15 cellular contexts compared by ENCODE assay signal in genomic region chr17:18156171-18156975, GRCh38. TPM values are rescaled to one million over a fixed set of nuclear protein-coding genes. Genes with fewer than 3 reads are reported as not detected.
DNase-seq lines count a peak whose midpoint lies in the region; ATAC-seq, FAIRE-seq and TF ChIP-seq lines count a peak whose summit lies in the region.
"Had no signal": no experiment of that assay in that cellular context is flagged by ENCODE, and none has a peak within 500 bp of the region (broad histone marks: within the 10 kb centered on the region; RNA-seq: fewer than 3 reads in every experiment).

No MANE protein-coding gene starts in this region.

- H3K9me3 Mint-ChIP-seq in CD8-positive, alpha-beta memory T cell, result no peaks in the 10 kb centered on the region
- no peaks in the 10 kb centered on the region for H3K9me3 Mint-ChIP-seq in HFFc6
- H3K9me3 Mint-ChIP-seq: activated T-helper 1 cell treated with anti-CD3 and anti-CD28 coated beads, Interleukin-12 subunit alpha, Interleukin-12 subunit beta, Interleukin-2, Interleukin-4 antibody, amounts not matched to agents 30 ng/mL and 10 ng/mL and 1 ng/mL, durations not matched to agents 14 hours and 24 hours and 36 hours; T-helper 1 cell treated with Interleukin-12 subunit alpha and Interleukin-12 subunit beta and Interleukin-4 antibody, amounts not matched to agents 30 μg/mL and 1 μg/mL, for 36 hours had no signal

- H3K9me1 ChIP-seq in K562 (ENCODE audit: control insufficient read depth, insufficient read depth, low read length), result no peaks in the 10 kb centered on the region

- peaks cover 0 to 1% of the 10 kb centered on the region in 2 donors for H3K27me3 Mint-ChIP-seq in CD8-positive, alpha-beta memory T cell
- peaks cover 2% of the 10 kb centered on the region; the same call in 1 of the 2 replicates for H3K27me3 Mint-ChIP-seq in HFFc6 (ENCODE audit: insufficient read depth)

- H3K36me3 ChIP-seq in CD8-positive, alpha-beta memory T cell (ENCODE audit: insufficient read depth, low read length), result no peaks in the 10 kb centered on the region
- H3K36me3 ChIP-seq in K562 (ENCODE audit: control insufficient read depth, insufficient read depth, low read length) (no peaks in the 10 kb centered on the region), neuronal stem cell (replicated peaks in 1 of 2; ENCODE audit: control insufficient read depth in 2 of 2, insufficient read depth in 2 of 2, low read length in 2 of 2) (no peaks in the 10 kb centered on the region), stomach (no peaks in the 10 kb centered on the region)
- H3K36me3 ChIP-seq: right lobe of liver had no signal

- no TSS peak for BruUV-seq in K562 (replicated peaks; lab: Mats Ljungman, UMichigan)

- peaks cover 5 to 40% (median 19%) of the 10 kb centered on the region in 3 donors for H3K4me1 Mint-ChIP-seq in CD8-positive, alpha-beta memory T cell
- peaks cover 31% of the 10 kb centered on the region for H3K4me1 Mint-ChIP-seq in HFFc6 (ENCODE audit: low read depth)

- 0 out of 2 replicates have a peak overlapping the region, but pooled peaks have one; percentile 31 for H2AFZ ChIP-seq in K562 (ENCODE audit: low read depth, low read length)
- H2AFZ ChIP-seq in neuronal stem cell (ENCODE audit: low read length), result no peak overlapping the region
- H2AFZ ChIP-seq: PC-9 had no signal

- H3K27ac ChIP-seq in CD8-positive, alpha-beta memory T cell (ENCODE audit: low read depth, low read length), result no peak overlapping the region
- H3K27ac ChIP-seq in K562 (ENCODE audit: extremely low read depth, low read depth, low read length), result no peak overlapping the region
- no peak overlapping the region for H3K27ac ChIP-seq in neuronal stem cell (replicated peaks; ENCODE audit: low read length)
- peak overlapping the region in 2 of 5 donors; percentile 77 for H3K27ac ChIP-seq in stomach
- H3K27ac ChIP-seq: body of pancreas, PC-9, right lobe of liver had no signal

- H3K9ac ChIP-seq in K562 (ENCODE audit: insufficient read depth in 1 of 2, low read depth in 2 of 2, low read length in 2 of 2) (peak overlapping the region in 1 of 2 experiments; percentile 28; a peak in 1 of 4 replicates), neuronal stem cell (ENCODE audit: low read depth, low read length, poor library complexity) (no peak overlapping the region)

- H2BK12ac ChIP-seq in neuronal stem cell (ENCODE audit: low read length), result peak overlapping the region; percentile 46

- TF ChIP-seq POLR2A in K562 (conservative IDR thresholded peaks at IDR 0.05) (no peak), stomach (IDR thresholded peaks at IDR 0.05) (no peak)

- WGBS in K562 (ENCODE audit: insufficient coverage, low coverage, missing lambda C conversion rate), result 19% methylated on average over 8 of the region's 8 CpGs
- WGBS in neuronal stem cell (ENCODE audit: extremely low coverage in 2 of 2, insufficient read length in 2 of 2, insufficient replicate concordance in 1 of 2), 2 donors, result no CpG with 5 or more reads among the region's 8 CpGs
- 70 to 89% (median 79%) methylated on average over 7 to 8 of the region's 8 CpGs for WGBS in stomach, 5 donors

- H3K4me2 ChIP-seq in K562 (ENCODE audit: insufficient read depth, low read length) (no peak overlapping the region), neuronal stem cell (ENCODE audit: insufficient read depth, low read length, poor library complexity, severe bottlenecking) (no peak overlapping the region)
- H3K4me2 ChIP-seq: PC-9 had no signal

- peaks cover 7% of the 10 kb centered on the region for H3K4me1 ChIP-seq in CD8-positive, alpha-beta memory T cell (ENCODE audit: insufficient read depth, low read length)
- H3K4me1 ChIP-seq in K562 (replicated peaks in 1 of 2; ENCODE audit: control insufficient read depth in 2 of 2, insufficient read depth in 2 of 2, low read length in 2 of 2) (peaks cover 24 to 46% of the 10 kb centered on the region in 2 experiments; a peak in 4 of 5 replicates), neuronal stem cell (ENCODE audit: control insufficient read depth in 2 of 2, insufficient read depth in 1 of 2, low read depth in 1 of 2, low read length in 2 of 2) (peaks cover 9 to 16% of the 10 kb centered on the region in 2 donors), stomach (peaks cover 19 to 40% (median 33%) of the 10 kb centered on the region in 4 donors)

- H2BK120ac ChIP-seq in neuronal stem cell (ENCODE audit: low read depth, low read length), result no peak overlapping the region

- CTCF ChIA-PET in CD8-positive, alpha-beta memory T cell (lab: Charles Lee), result interaction anchor here (1.2 kb wide), 1 partner anchor 12 kb away, joined by 3 read pairs; no protein-coding TSS in a partner anchor
- CTCF ChIA-PET in K562 (lab: Yijun Ruan, JAX; ENCODE audit: low intra/inter-chr PET ratio), result no interaction called here

- peak overlapping the region; percentile 82 for H2BK15ac ChIP-seq in neuronal stem cell (ENCODE audit: low read length)

- no peak overlapping the region for H3K4ac ChIP-seq in neuronal stem cell (ENCODE audit: low read length)

- intact Hi-C loops in K562 (cut with micrococcal nuclease), result no loop called here
- intact Hi-C loops in stomach (cut with DNase I; ENCODE audit: low total_unique reads), result no loop called here

- H3K14ac ChIP-seq in neuronal stem cell (ENCODE audit: low read length), result no peak overlapping the region

- no peaks in the 10 kb centered on the region; the same call in 1 of the 2 replicates for H4K20me1 ChIP-seq in K562 (replicated peaks; ENCODE audit: control insufficient read depth, insufficient read depth, low read length)

- POLR2A ChIA-PET in CD8-positive, alpha-beta memory T cell (lab: Charles Lee), result no interaction called here
- POLR2A ChIA-PET in K562 (lab: Yijun Ruan, JAX), result no interaction called here

- peak; percentile 24; the same call in 1 of the 2 replicates for TF ChIP-seq CTCF in HFFc6 (IDR thresholded peaks at IDR 0.05)
- no peak for TF ChIP-seq CTCF in K562 (IDR thresholded peaks at IDR 0.05 in 2 of 3, conservative IDR thresholded peaks at IDR 0.05 in 1 of 3; ENCODE audit: insufficient read depth in 2 of 3, low read depth in 1 of 3, low read length in 3 of 3)
- TF ChIP-seq CTCF in D721Med (IDR thresholded peaks at IDR 0.05; ENCODE audit: insufficient read depth, missing control alignments), result no peak
- TF ChIP-seq CTCF in stomach (IDR thresholded peaks at IDR 0.05), result no peak

- DNase-seq in CD8-positive, alpha-beta memory T cell, result no peak
- DNase-seq in HFFc6, result no peak
- peak in 1 of 4 experiments; percentile 29 for DNase-seq in K562 (ENCODE audit: extremely low read depth in 1 of 4, low spot score in 3 of 4)
- no peak for DNase-seq in neuronal stem cell (ENCODE audit: low spot score)
- DNase-seq in D721Med (ENCODE audit: insufficient read length, low spot score), result no peak
- DNase-seq in RKO (ENCODE audit: low spot score), result no peak
- no peak for DNase-seq in stomach
- DNase-seq: activated CD4-positive, alpha-beta T cell treated with anti-CD3 and anti-CD28 coated beads for 48 hours; body of pancreas; Kasumi-1; left cardiac atrium; right lobe of liver had no signal

- H3K18ac ChIP-seq in neuronal stem cell (ENCODE audit: low read length), result peak overlapping the region; percentile 81

- no peak overlapping the region for H3K23ac ChIP-seq in neuronal stem cell (ENCODE audit: low read depth, low read length, poor library complexity)

- H3K36me3 Mint-ChIP-seq in CD8-positive, alpha-beta memory T cell, result no peaks in the 10 kb centered on the region
- no peaks in the 10 kb centered on the region for H3K36me3 Mint-ChIP-seq in HFFc6 (ENCODE audit: low read depth)

- H4K8ac ChIP-seq in neuronal stem cell (ENCODE audit: low read depth, low read length), result peak overlapping the region; percentile 92

- in situ Hi-C loops in K562 (cut with MboI), result no loop called here

- H3K4me3 ChIP-seq in CD8-positive, alpha-beta memory T cell (ENCODE audit: low read length), result no peak overlapping the region
- H3K4me3 ChIP-seq in K562 (no peak overlapping the region), neuronal stem cell (ENCODE audit: low read length in 2 of 2) (no peak overlapping the region), stomach (no peak overlapping the region)
- H3K4me3 ChIP-seq: body of pancreas, PC-9, right lobe of liver had no signal

- FAIRE-seq in K562 (lab: Jason Lieb, UNC) (no peak), D721Med (lab: Jason Lieb, UNC) (no peak)

- peak overlapping the region; percentile 55 for H2BK5ac ChIP-seq in neuronal stem cell (ENCODE audit: low read length)

- peak overlapping the region in 7 of 8 donors; percentile 11 to 78 (median 60) for H3K27ac Mint-ChIP-seq in CD8-positive, alpha-beta memory T cell
- no peak overlapping the region for H3K27ac Mint-ChIP-seq in HFFc6
- H3K27ac Mint-ChIP-seq: activated T-helper 1 cell treated with anti-CD3 and anti-CD28 coated beads, Interleukin-12 subunit alpha, Interleukin-12 subunit beta, Interleukin-2, Interleukin-4 antibody, amounts not matched to agents 30 ng/mL and 10 ng/mL and 1 ng/mL, durations not matched to agents 14 hours and 24 hours and 36 hours; T-helper 1 cell treated with Interleukin-12 subunit alpha and Interleukin-12 subunit beta and Interleukin-4 antibody, amounts not matched to agents 30 μg/mL and 1 μg/mL, for 36 hours had no signal

- no peak for TF ChIP-seq RAD21 in K562 (CRISPR knock-in tag; conservative IDR thresholded peaks at IDR 0.05 in 1 of 2, IDR thresholded peaks at IDR 0.05 in 1 of 2)

- peak overlapping the region in 2 of 7 donors; percentile 17 to 24 for H3K4me3 Mint-ChIP-seq in CD8-positive, alpha-beta memory T cell
- no peak overlapping the region for H3K4me3 Mint-ChIP-seq in HFFc6
- H3K4me3 Mint-ChIP-seq: activated T-helper 1 cell treated with anti-CD3 and anti-CD28 coated beads, Interleukin-12 subunit alpha, Interleukin-12 subunit beta, Interleukin-2, Interleukin-4 antibody, amounts not matched to agents 30 ng/mL and 10 ng/mL and 1 ng/mL, durations not matched to agents 14 hours and 24 hours and 36 hours; T-helper 1 cell treated with Interleukin-12 subunit alpha and Interleukin-12 subunit beta and Interleukin-4 antibody, amounts not matched to agents 30 μg/mL and 1 μg/mL, for 36 hours had no signal

- H4K91ac ChIP-seq in neuronal stem cell (ENCODE audit: low read depth, low read length, poor library complexity), result peak overlapping the region; percentile 54

- peak overlapping the region; percentile 79 for H2AK5ac ChIP-seq in neuronal stem cell (ENCODE audit: low read depth, low read length)

- no peaks in the 10 kb centered on the region for H3K27me3 ChIP-seq in CD8-positive, alpha-beta memory T cell (ENCODE audit: insufficient read depth, low read length, poor library complexity, severe bottlenecking)
- H3K27me3 ChIP-seq in K562 (ENCODE audit: control insufficient read depth in 2 of 2, insufficient read depth in 2 of 2, low read length in 2 of 2) (no peaks in the 10 kb centered on the region), neuronal stem cell (ENCODE audit: control insufficient read depth in 3 of 3, insufficient read depth in 3 of 3, low read depth in 1 of 3, low read length in 3 of 3) (peaks cover 0 to 16% (median 2%) of the 10 kb centered on the region in 3 experiments), stomach (no peaks in the 10 kb centered on the region)
- H3K27me3 ChIP-seq: body of pancreas, right lobe of liver had no signal

- peaks cover 2% of the 10 kb centered on the region for H3K79me1 ChIP-seq in neuronal stem cell (ENCODE audit: low read depth, low read length)

- ATAC-seq in K562, result no peak
- ATAC-seq: body of pancreas, left cardiac atrium, right lobe of liver had no signal

- H3K9me3 ChIP-seq in CD8-positive, alpha-beta memory T cell (ENCODE audit: low read length), result no peaks in the 10 kb centered on the region
- no peaks in the 10 kb centered on the region for H3K9me3 ChIP-seq in K562 (replicated peaks; ENCODE audit: control insufficient read depth, insufficient read depth, low read depth, low read length)
- no peaks in the 10 kb centered on the region for H3K9me3 ChIP-seq in neuronal stem cell (replicated peaks in 1 of 2; ENCODE audit: control insufficient read depth in 2 of 2, insufficient read depth in 1 of 2, low read depth in 1 of 2, low read length in 2 of 2)
- H3K9me3 ChIP-seq in stomach, result no peaks in the 10 kb centered on the region
- H3K9me3 ChIP-seq: body of pancreas, right lobe of liver had no signal

- H3K79me2 ChIP-seq in K562 (ENCODE audit: control insufficient read depth, insufficient read depth, low read length), result no peaks in the 10 kb centered on the region

- TF ChIP-seq EP300 in K562 (IDR thresholded peaks at IDR 0.05; ENCODE audit: low read length) (no peak), stomach (IDR thresholded peaks at IDR 0.05) (no peak)

RNA-seq across cellular contexts. Expression of gene ALKBH5, which starts 27.3 kb away (rescaled TPM):
- total RNA-seq in CD8-positive, alpha-beta memory T cell, result 100 to 1,000 TPM; 117 to 123 TPM
- 152 TPM for polyA plus RNA-seq in CD8-positive, alpha-beta memory T cell
- 100 to 1,000 TPM in 3 of 6 experiments, 10 to 100 TPM in 3; 90.2 to 117 (median 103) TPM for total RNA-seq in HFFc6 (2021; fragmentation: NEBNext Ultra II Directional; extraction: Animal tissue kit (Norgen Biotek cat#: 25700))
- total RNA-seq in K562 (2011; cell fraction: chromatin; rRNA removed; ENCODE audit: low replicate concordance), result 13.7 and 27.0 TPM in 2 replicates
- total RNA-seq in K562 (2011; cell fraction: nucleolus; rRNA removed), result 25.8 and 27.0 TPM in 2 replicates
- 21.0 and 29.0 TPM in 2 replicates for total RNA-seq in K562 (2011; cell fraction: nucleoplasm; rRNA removed)
- total RNA-seq in K562 (2014; rRNA removed), result 49.2 and 63.0 TPM in 2 replicates
- total RNA-seq in K562 (2014; rRNA removed; fragmentation: Illumina TruSeq; extraction: Trizol), result 34.6 and 37.5 TPM in 2 replicates
- 46.6 and 47.4 TPM in 2 replicates for total RNA-seq in K562 (2015; rRNA removed; fragmentation: Illumina TruSeq; extraction: Trizol)
- total RNA-seq in K562 (2021), result 70.0 and 73.8 TPM in 2 replicates
- 51.7 and 52.6 TPM in 2 replicates for polyA plus RNA-seq in K562 (2011; rRNA removed)
- 72.8 and 75.5 TPM in 2 replicates for polyA plus RNA-seq in K562 (2011; cell fraction: cytosol; rRNA removed)
- 25.7 and 27.6 TPM in 2 replicates for polyA plus RNA-seq in K562 (2011; cell fraction: nucleus; rRNA removed)
- 30.7 and 36.5 TPM in 2 replicates for polyA plus RNA-seq in K562 (2012)
- polyA plus RNA-seq in K562 (2014; fragmentation: Illumina TruSeq; extraction: Trizol), result 47.2 and 52.2 TPM in 2 replicates
- 10 to 100 TPM; 11.4 to 18.0 TPM for polyA plus RNA-seq in K562 (2014; fragmentation: Nextera tagmentation; extraction: Ambion mirVana)
- 38.4 and 48.0 TPM in 2 replicates for polyA plus RNA-seq in K562 (2014; rRNA removed)
- polyA minus RNA-seq in K562 (2011; rRNA and poly(A)+ RNA removed), result 59.1 and 79.4 TPM in 2 replicates
- polyA minus RNA-seq in K562 (2011; cell fraction: cytosol; rRNA and poly(A)+ RNA removed), result 74.9 and 81.0 TPM in 2 replicates
- 12.4 and 19.2 TPM in 2 replicates for polyA minus RNA-seq in K562 (2011; cell fraction: nucleus; rRNA and poly(A)+ RNA removed)
- 74.3 TPM for polyA plus RNA-seq in neuronal stem cell (2013, experiment 1 of 2)
- 79.4 TPM for polyA plus RNA-seq in neuronal stem cell (2013, experiment 2 of 2)
- 10 to 100 TPM; 38.8 to 66.7 (median 58.9) TPM for total RNA-seq in stomach
- 10 to 100 TPM; 32.8 to 41.1 (median 36.7) TPM for polyA plus RNA-seq in stomach

RNA-seq across cellular contexts. Expression of gene MYO15A, which starts 47.8 kb away (rescaled TPM):
- under 1 TPM; 0.31 to 0.35 TPM for total RNA-seq in CD8-positive, alpha-beta memory T cell
- polyA plus RNA-seq in CD8-positive, alpha-beta memory T cell, result 0.54 TPM
- total RNA-seq in HFFc6 (2021; fragmentation: NEBNext Ultra II Directional; extraction: Animal tissue kit (Norgen Biotek cat#: 25700)), result under 1 TPM in 4 of 6 experiments, not detected in 2; 0.12 to 0.20 (median 0.16) TPM
- 2.5 and 4.5 TPM in 2 replicates for total RNA-seq in K562 (2011; cell fraction: chromatin; rRNA removed; ENCODE audit: low replicate concordance)
- 3.2 TPM in 2 replicates for total RNA-seq in K562 (2011; cell fraction: nucleolus; rRNA removed)
- 1.9 and 2.8 TPM in 2 replicates for total RNA-seq in K562 (2011; cell fraction: nucleoplasm; rRNA removed)
- 0.04 and 0.05 TPM in 2 replicates for total RNA-seq in K562 (2014; rRNA removed)
- total RNA-seq in K562 (2014; rRNA removed; fragmentation: Illumina TruSeq; extraction: Trizol), result 0.10 and 0.11 TPM in 2 replicates
- 0.07 TPM in 1 of 2 replicates, not detected in the other for total RNA-seq in K562 (2015; rRNA removed; fragmentation: Illumina TruSeq; extraction: Trizol)
- 0.18 and 0.47 TPM in 2 replicates for total RNA-seq in K562 (2021)
- 0.88 and 1.1 TPM in 2 replicates for polyA plus RNA-seq in K562 (2011; rRNA removed)
- 0.91 and 1.2 TPM in 2 replicates for polyA plus RNA-seq in K562 (2011; cell fraction: cytosol; rRNA removed)
- polyA plus RNA-seq in K562 (2011; cell fraction: nucleus; rRNA removed), result 4.6 and 6.4 TPM in 2 replicates
- polyA plus RNA-seq in K562 (2012), result 0.36 and 0.96 TPM in 2 replicates
- 0.39 and 0.40 TPM in 2 replicates for polyA plus RNA-seq in K562 (2014; fragmentation: Illumina TruSeq; extraction: Trizol)
- under 1 TPM in 1 of 2 experiments, not detected in 1; 0.11 TPM for polyA plus RNA-seq in K562 (2014; fragmentation: Nextera tagmentation; extraction: Ambion mirVana)
- 0.19 and 1.1 TPM in 2 replicates for polyA plus RNA-seq in K562 (2014; rRNA removed)
- polyA minus RNA-seq in K562 (2011; rRNA and poly(A)+ RNA removed), result 0.27 and 0.32 TPM in 2 replicates
- 0.46 and 0.67 TPM in 2 replicates for polyA minus RNA-seq in K562 (2011; cell fraction: cytosol; rRNA and poly(A)+ RNA removed)
- 0.89 and 1.2 TPM in 2 replicates for polyA minus RNA-seq in K562 (2011; cell fraction: nucleus; rRNA and poly(A)+ RNA removed)
- polyA plus RNA-seq in neuronal stem cell (2013, experiment 1 of 2), result 1.3 TPM
- polyA plus RNA-seq in neuronal stem cell (2013, experiment 2 of 2), result 1.4 TPM
- total RNA-seq in stomach, result 10 to 100 TPM in 1 of 5 donors, under 1 TPM in 3, not detected in 1; 0.37 to 10.5 (median 0.65) TPM
- polyA plus RNA-seq in stomach, result 1 to 10 TPM in 1 of 3 donors, under 1 TPM in 2; 0.31 to 1.1 (median 0.50) TPM
